10 cellular contexts compared by ENCODE assay signal in the genomic region with DNA sequence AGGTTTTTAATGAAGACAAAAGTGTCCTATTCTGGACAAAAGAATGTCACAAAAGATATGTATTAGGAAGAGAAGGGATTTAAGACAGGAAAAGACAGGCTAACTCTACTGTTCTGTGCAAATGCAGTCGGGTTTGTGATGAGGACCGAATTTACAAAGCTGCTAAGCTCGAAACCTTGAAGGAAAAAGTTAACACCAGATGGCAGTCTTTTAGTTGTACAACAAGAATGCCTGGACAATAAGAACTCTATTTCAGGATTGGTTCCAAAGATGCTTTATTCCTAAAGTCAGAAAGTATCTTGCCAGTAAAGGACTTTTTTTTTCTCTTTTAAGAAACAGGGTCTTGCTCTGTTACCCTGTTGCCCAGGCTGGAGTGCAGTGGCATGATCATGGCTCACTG. TPM values are rescaled to one million over a fixed set of nuclear protein-coding genes. Genes with fewer than 3 reads are reported as not detected.
DNase-seq lines count a peak whose midpoint lies in the region; ATAC-seq and TF ChIP-seq lines count a peak whose summit lies in the region.
"Had no signal": no experiment of that assay in that cellular context is flagged by ENCODE, and none has a peak within 500 bp of the region (broad histone marks: within the 10 kb centered on the region; RNA-seq: fewer than 3 reads in every experiment).

No MANE protein-coding gene starts in this region.

- no peak overlapping the region for H3K27ac ChIP-seq in AG04450 (ENCODE audit: low read depth, low read length)
- H3K27ac ChIP-seq in WERI-Rb-1 = no peak overlapping the region
- H3K27ac ChIP-seq in caudate nucleus (ENCODE audit: low read depth, low read length) = no peak overlapping the region
- H3K27ac ChIP-seq in RWPE1 = no peak overlapping the region

- H3K27me3 ChIP-seq in AG04450 (ENCODE audit: control insufficient read depth, insufficient read depth, low read length) (no peaks in the 10 kb centered on the region), WERI-Rb-1 (ENCODE audit: insufficient read depth, low read depth, severe bottlenecking) (peaks cover 22% of the 10 kb centered on the region)

- H3K4me3 ChIP-seq in AG04450 (ENCODE audit: low read depth, low read length) = no peak overlapping the region
- no peak overlapping the region for H3K4me3 ChIP-seq in WERI-Rb-1 (ENCODE audit: low read depth, low read length)

- CTCF ChIA-PET in AG04450 (lab: Charles Lee) (interaction anchor here (1.2 kb wide), 1 partner anchor 817 kb away, joined by 3 read pairs; no protein-coding TSS in a partner anchor), RWPE1 (lab: Yijun Ruan, JAX) (interaction anchor here (0.6 to 1.0 kb wide), 9 partner anchors 11 to 1322 kb away, joined by 3 to 6 read pairs (median 5); no protein-coding TSS in a partner anchor)

- H3K9me3 ChIP-seq in AG04450 (ENCODE audit: control insufficient read depth, insufficient read depth, low read length) (no peaks in the 10 kb centered on the region), WERI-Rb-1 (ENCODE audit: severe bottlenecking) (no peaks in the 10 kb centered on the region)

- POLR2A ChIA-PET in AG04450 (lab: Yijun Ruan, JAX) (no interaction called here), RWPE1 (lab: Yijun Ruan, JAX; ENCODE audit: low non-redundant PET) (no interaction called here)

- ATAC-seq in GM18870 (IDR thresholded peaks at IDR 0.05; ENCODE audit: unreplicated experiment) (no peak), HG03039 (IDR thresholded peaks at IDR 0.05; ENCODE audit: unreplicated experiment) (no peak)
- ATAC-seq: activated T-cell treated with anti-CD3 and anti-CD28 coated beads, Interleukin-2, amount 50 U/mL, for 72 hours had no signal

- H3K36me3 ChIP-seq in WERI-Rb-1 = no peaks in the 10 kb centered on the region

- peak; percentile 12; the same call in 1 of the 2 replicates for TF ChIP-seq CTCF in AG04450 (IDR thresholded peaks at IDR 0.05; ENCODE audit: low read depth, low read length)
- TF ChIP-seq CTCF in WERI-Rb-1 (IDR thresholded peaks at IDR 0.05; ENCODE audit: low read depth, low read length) = 0 out of 2 replicates have a peak, but pooled peaks have one; percentile 8
- no peak for TF ChIP-seq CTCF in RWPE1 (conservative IDR thresholded peaks at IDR 0.05; ENCODE audit: low read depth)

- DNase-seq in AG04450 (ENCODE audit: low read depth, low spot score) = no peak
- peak; percentile 34 for DNase-seq in HCEC 1CT
- no peak for DNase-seq in WERI-Rb-1
- peak; percentile 30 for DNase-seq in inferior parietal cortex (ENCODE audit: extremely low spot score)
- DNase-seq in caudate nucleus (lab: John Stamatoyannopoulos, UW) = no peak
- DNase-seq in RWPE1 (ENCODE audit: low spot score) = no peak
- DNase-seq: activated T-cell treated with anti-CD3 and anti-CD28 coated beads, Interleukin-2, amount 50 U/mL, for 72 hours; naive B cell had no signal

RNA-seq across cellular contexts. Expression of a gene that starts 51.1 kb away (rescaled TPM):
- polyA plus RNA-seq in AG04450 (2011; rRNA removed) = not detected in 2 replicates
- not detected in 2 replicates for polyA minus RNA-seq in AG04450 (2011; rRNA and poly(A)+ RNA removed)

Comparison
In these comparisons a context has a peak if more than half of its experiments do, and no peak if none do; other contexts are left out.
1. DNase-seq: peak in HCEC 1CT (single experiment) and inferior parietal cortex (single experiment); none in AG04450 (single experiment), WERI-Rb-1 (single experiment), caudate nucleus (0 of 61) and RWPE1 (single experiment).